22 cellular contexts compared by ENCODE assay signal in genomic region chr20:50617022-50617421, GRCh38.
"Had no signal": no experiment of that assay in that cellular context is flagged by ENCODE, and none has a peak within 500 bp of the region (broad histone marks: within the 10 kb centered on the region; RNA-seq: fewer than 3 reads in every experiment).

No MANE protein-coding gene starts in this region.

- H3K27ac ChIP-seq: SJCRH30 had no signal

- H3K4me1 ChIP-seq: SJCRH30 had no signal

- DNase-seq: KBM-7, NCI-H1048, NCI-H1105, NCI-H1417, NCI-H1436 treated with DMSO at 0.1 percent for 48 hours, NCI-H1694, NCI-H187 treated with DMSO at 0.1 percent for 48 hours, NCI-H2081, NCI-H2107, NCI-H226, NCI-H446, NCI-H510A, NCI-H524 treated with DMSO at 0.1 percent for 48 hours, NCI-H69, NCI-H774, PC-3, SHP77 treated with DMSO at 0.1 percent for 48 hours, SJCRH30 had no signal

- H3K36me3 Mint-ChIP-seq: IgD-negative memory B cell had no signal

- H3K27ac Mint-ChIP-seq: IgD-negative memory B cell had no signal

- ATAC-seq: Panc1, PC-3, Right ventricle myocardium inferior, SK-N-SH treated with all-trans-retinoic acid at 6 μM for 48 hours had no signal

- H3K36me3 ChIP-seq: SJCRH30 had no signal

- H3K4me3 Mint-ChIP-seq: IgD-negative memory B cell had no signal

- H3K4me3 ChIP-seq: SJCRH30 had no signal
